ENCODE assay signal across 9 cellular contexts in the genomic region with DNA sequence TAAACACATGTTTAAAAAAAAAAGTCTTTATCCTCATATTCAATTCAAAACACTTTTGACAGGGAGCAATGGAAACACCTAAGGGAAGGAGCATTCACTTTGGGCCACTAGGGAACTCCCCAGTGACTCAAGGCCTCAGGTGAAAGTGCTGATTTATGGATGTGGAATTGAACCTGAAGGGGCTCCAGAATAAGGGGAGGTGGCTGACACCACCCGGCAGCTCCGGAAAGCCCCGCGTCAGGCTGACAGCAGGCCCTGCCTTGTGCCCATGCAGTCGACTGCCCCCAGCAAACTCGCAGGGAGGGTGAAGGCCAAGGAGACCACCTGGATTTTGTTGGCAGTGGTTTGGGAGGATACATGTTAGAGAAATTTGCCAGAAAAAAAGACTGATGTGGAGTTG.
DNase-seq lines count a peak whose midpoint lies in the region; ATAC-seq and TF ChIP-seq lines count a peak whose summit lies in the region.
"Had no signal": no experiment of that assay in that cellular context is flagged by ENCODE, and none has a peak within 500 bp of the region (broad histone marks: within the 10 kb centered on the region; RNA-seq: fewer than 3 reads in every experiment).

No MANE protein-coding gene starts in this region.

- peak; percentile 28 for DNase-seq in H7
- no peak for DNase-seq in RWPE2 (ENCODE audit: low spot score)
- peak; percentile 78 for DNase-seq in epithelial cell of esophagus (ENCODE audit: low read depth)
- peak; percentile 33 for DNase-seq in renal cortical epithelial cell (ENCODE audit: low read depth)
- no peak for DNase-seq in Right ventricle myocardium superior
- no peak for DNase-seq in NCI-H82 treated with DMSO at 0.1 percent for 48 hours (lab: John Stamatoyannopoulos, UW; ENCODE audit: unreplicated experiment)

- no peaks in the 10 kb centered on the region for H3K9me3 ChIP-seq in RWPE2 (ENCODE audit: severe bottlenecking)
- H3K9me3 ChIP-seq: Peyer's patch had no signal

- H3K36me3 ChIP-seq in H7 (replicated peaks; ENCODE audit: control insufficient read depth, insufficient read depth, low read length) (no peaks in the 10 kb centered on the region), RWPE2 (ENCODE audit: low read depth) (no peaks in the 10 kb centered on the region)
- H3K36me3 ChIP-seq: Peyer's patch had no signal

- no peaks in the 10 kb centered on the region for H3K27me3 ChIP-seq in H7 (ENCODE audit: control insufficient read depth, insufficient read depth, low read length)
- H3K27me3 ChIP-seq in RWPE2 (ENCODE audit: insufficient read depth, poor library complexity, severe bottlenecking), result no peaks in the 10 kb centered on the region
- H3K27me3 ChIP-seq: Peyer's patch had no signal

- peak; percentile 35; the same call in 1 of the 3 replicates for ATAC-seq in RWPE2 (ENCODE audit: low read depth)
- ATAC-seq in GM18907 (IDR thresholded peaks at IDR 0.05; ENCODE audit: unreplicated experiment), result no peak
- ATAC-seq in Right ventricle myocardium superior (ENCODE audit: poor library complexity), result no peak

- peaks cover 17% of the 10 kb centered on the region for H3K4me1 ChIP-seq in RWPE2 (ENCODE audit: insufficient read depth, poor library complexity, severe bottlenecking)
- H3K4me1 ChIP-seq: Peyer's patch had no signal

- intact Hi-C loops in Right ventricle myocardium superior (cut with DNase I), result loop anchor here (5.0 kb wide), 1 partner anchor 1296 kb away; no protein-coding TSS in a partner anchor

- TF ChIP-seq CTCF in RWPE2 (IDR thresholded peaks at IDR 0.05; ENCODE audit: poor library complexity, severe bottlenecking) (no peak), epithelial cell of esophagus (IDR thresholded peaks at IDR 0.05; ENCODE audit: insufficient read depth, low read depth, low read length, missing control alignments) (no peak)

- H3K27ac ChIP-seq in RWPE2 (ENCODE audit: poor library complexity, severe bottlenecking), result peak overlapping the region; percentile 80
- H3K27ac ChIP-seq: Peyer's patch had no signal

- H3K4me3 ChIP-seq in H7 (ENCODE audit: insufficient read depth, low read depth, low read length), result no peak overlapping the region
- no peak overlapping the region for H3K4me3 ChIP-seq in RWPE2 (ENCODE audit: severe bottlenecking)
- no peak overlapping the region for H3K4me3 ChIP-seq in epithelial cell of esophagus (ENCODE audit: low read length)
- H3K4me3 ChIP-seq: K562, Peyer's patch had no signal

Comparison
In these comparisons a context has a peak if more than half of its experiments do, and no peak if none do; other contexts are left out.
1. DNase-seq: peak in H7 (single experiment), epithelial cell of esophagus (single experiment) and renal cortical epithelial cell (single experiment); none in RWPE2 (single experiment), Right ventricle myocardium superior (single experiment) and NCI-H82 treated with DMSO at 0.1 percent for 48 hours (single experiment).